ENCODE assay signal across 8 cellular contexts in genomic region chr6:16316741-16317251, GRCh38.
A peak's percentile ranks its signal among the peaks of the same experiment; 100 is the strongest.
DNase-seq lines count a peak whose midpoint lies in the region; ATAC-seq and TF ChIP-seq lines count a peak whose summit lies in the region.

No MANE protein-coding gene starts in this region.

- H3K9me3 ChIP-seq in adipocyte (ENCODE audit: control insufficient read depth, low read length): no peaks in the 10 kb centered on the region
- H3K9me3 ChIP-seq in vagina: no peaks in the 10 kb centered on the region

- peak in 2 of 3 experiments; percentile 35 to 69 for TF ChIP-seq CTCF in vagina (IDR thresholded peaks at IDR 0.05)

- H3K27ac ChIP-seq in vagina: no peak overlapping the region

- no peak overlapping the region for H3K4me3 ChIP-seq in adipocyte (ENCODE audit: low read length)
- no peak overlapping the region for H3K4me3 ChIP-seq in vagina

- DNase-seq in ACHN: peak; percentile 43
- DNase-seq in GM03348 (ENCODE audit: low spot score): peak; percentile 73
- peak; percentile 78 for DNase-seq in NCI-H2171 treated with DMSO at 0.1 percent for 48 hours (lab: John Stamatoyannopoulos, UW)
- DNase-seq in adipocyte (ENCODE audit: low read depth): peak; percentile 72
- DNase-seq in left kidney (ENCODE audit: low read depth, low spot score): peak; percentile 47
- no peak for DNase-seq in vagina (ENCODE audit: extremely low spot score in 2 of 2)
- DNase-seq in NCI-H2227 (lab: John Stamatoyannopoulos, UW; ENCODE audit: unreplicated experiment): no peak

- TF ChIP-seq POLR2A in vagina (IDR thresholded peaks at IDR 0.05): no peak

- H3K36me3 ChIP-seq in adipocyte (ENCODE audit: control insufficient read depth, insufficient read depth, low read length, severe bottlenecking): no peaks in the 10 kb centered on the region
- H3K36me3 ChIP-seq in vagina: no peaks in the 10 kb centered on the region

- in situ Hi-C loops in ACHN (cut with HindIII; ENCODE audit: low pct_ligation_motif_present, low pct_unique_long_range_greater_than_20kb, low sequenced_read_pairs): no loop called here

- H3K27me3 ChIP-seq in adipocyte (replicated peaks; ENCODE audit: control insufficient read depth, insufficient read depth, low read length) (no peaks in the 10 kb centered on the region), vagina (no peaks in the 10 kb centered on the region)

- H3K9ac ChIP-seq in adipocyte (ENCODE audit: low read length): no peak overlapping the region

- H3K4me1 ChIP-seq in adipocyte (ENCODE audit: control insufficient read depth, insufficient read depth, low read length): peaks cover 45% of the 10 kb centered on the region
- peaks cover 37% of the 10 kb centered on the region for H3K4me1 ChIP-seq in vagina

- intact Hi-C loops in vagina (cut with DNase I): no loop called here

- no peak for ATAC-seq in GM18858 (IDR thresholded peaks at IDR 0.05; ENCODE audit: unreplicated experiment)

Comparison
In these comparisons a context has a peak if more than half of its experiments do, and no peak if none do; other contexts are left out.
1. DNase-seq: peak in ACHN (single experiment), GM03348 (single experiment), NCI-H2171 treated with DMSO at 0.1 percent for 48 hours (single experiment), adipocyte (single experiment) and left kidney (single experiment); none in vagina (0 of 2) and NCI-H2227 (single experiment).